Comparison of ENCODE assay signal across 12 cellular contexts in the genomic region with DNA sequence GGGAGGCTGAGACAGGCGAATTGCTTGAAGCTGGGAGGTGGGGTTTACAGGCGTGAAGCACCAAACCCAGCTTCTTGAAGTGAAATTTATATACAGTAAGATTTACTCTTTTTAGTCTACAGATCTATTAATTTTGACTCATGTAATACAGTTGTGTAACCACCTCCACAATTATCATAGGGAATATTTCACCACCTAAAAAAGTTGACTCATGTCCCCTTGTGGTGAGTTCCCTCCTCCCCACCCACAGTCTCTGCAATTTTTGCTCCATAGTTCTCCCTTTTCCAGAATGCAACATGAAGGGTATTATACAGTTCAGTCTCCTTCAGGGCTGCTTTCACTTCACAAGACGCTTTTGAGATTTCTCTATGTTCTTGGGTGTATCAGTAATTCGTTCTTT.
DNase-seq lines count a peak whose midpoint lies in the region; ATAC-seq, FAIRE-seq and TF ChIP-seq lines count a peak whose summit lies in the region.
"Had no signal": no experiment of that assay in that cellular context is flagged by ENCODE, and none has a peak within 500 bp of the region (broad histone marks: within the 10 kb centered on the region; RNA-seq: fewer than 3 reads in every experiment).

No MANE protein-coding gene starts in this region.

- WGBS in mesenchymal stem cell, result no CpG with 5 or more reads among the region's 4 CpGs

- H3K4me1 ChIP-seq in Loucy (ENCODE audit: insufficient read depth, low read length, poor library complexity, severe bottlenecking), result peaks cover 32% of the 10 kb centered on the region
- H3K4me1 ChIP-seq in astrocyte (ENCODE audit: insufficient read depth, low read length), result no peaks in the 10 kb centered on the region
- peaks cover 2% of the 10 kb centered on the region for H3K4me1 ChIP-seq in mesenchymal stem cell (ENCODE audit: control insufficient read depth, insufficient read depth, low read depth, low read length)

- H4K8ac ChIP-seq in mesenchymal stem cell (ENCODE audit: low read length), result no peak overlapping the region

- H3K4me3 Mint-ChIP-seq in CD14-positive monocyte (peak overlapping the region; percentile 65 to 81), astrocyte (ENCODE audit: unreplicated experiment) (no peak overlapping the region)
- H3K4me3 Mint-ChIP-seq: activated CD8-positive, alpha-beta T cell treated with anti-CD3 and anti-CD28 coated beads for 36 hours had no signal

- H3K9me3 Mint-ChIP-seq in CD14-positive monocyte (no peaks in the 10 kb centered on the region), astrocyte (ENCODE audit: unreplicated experiment) (no peaks in the 10 kb centered on the region)
- H3K9me3 Mint-ChIP-seq: activated CD8-positive, alpha-beta T cell treated with anti-CD3 and anti-CD28 coated beads for 36 hours; naive thymus-derived CD8-positive, alpha-beta T cell had no signal

- H3K14ac ChIP-seq in mesenchymal stem cell (ENCODE audit: low read length in 2 of 2), result no peak overlapping the region

- H4K20me1 ChIP-seq in Loucy (ENCODE audit: insufficient read depth, low read length, poor library complexity, severe bottlenecking), result no peaks in the 10 kb centered on the region
- no peaks in the 10 kb centered on the region for H4K20me1 ChIP-seq in astrocyte (ENCODE audit: insufficient read depth, low read length)

- H3K9me2 ChIP-seq in Loucy (replicated peaks; ENCODE audit: low read depth, low read length), result no peaks in the 10 kb centered on the region

- H3K23ac ChIP-seq in mesenchymal stem cell (ENCODE audit: low read length in 2 of 2), result no peak overlapping the region

- H3K36me3 Mint-ChIP-seq in CD14-positive monocyte (no peaks in the 10 kb centered on the region), astrocyte (ENCODE audit: low read depth, unreplicated experiment) (no peaks in the 10 kb centered on the region)
- H3K36me3 Mint-ChIP-seq: naive thymus-derived CD8-positive, alpha-beta T cell had no signal

- H3K4me3 ChIP-seq in Loucy (ENCODE audit: low read length, poor library complexity, severe bottlenecking) (peak overlapping the region; percentile 66), astrocyte (ENCODE audit: insufficient read depth, low read depth, low read length) (no peak overlapping the region), mesenchymal stem cell (ENCODE audit: insufficient read depth in 1 of 2, low read depth in 1 of 2, low read length in 2 of 2) (no peak overlapping the region)

- ATAC-seq in SK-N-SH treated with all-trans-retinoic acid at 6 μM for 48 hours, result no peak
- ATAC-seq in HG03280 (IDR thresholded peaks at IDR 0.05; ENCODE audit: unreplicated experiment), result no peak
- ATAC-seq in GM18520 (IDR thresholded peaks at IDR 0.05; ENCODE audit: unreplicated experiment), result no peak

- peak; percentile 15 for TF ChIP-seq CTCF in CD14-positive monocyte (IDR thresholded peaks at IDR 0.05)
- TF ChIP-seq CTCF in Loucy (conservative IDR thresholded peaks at IDR 0.05; ENCODE audit: low read length), result peak; percentile 24; the same call in 1 of the 2 replicates
- no peak for TF ChIP-seq CTCF in astrocyte (IDR thresholded peaks at IDR 0.05; ENCODE audit: insufficient read depth, low read depth, low read length)

- intact Hi-C loops in CD14-positive monocyte (cut with micrococcal nuclease), result loop anchor here in 1 of 2 donors (1.0 to 5.0 kb wide), 4 partner anchors 9 to 66 kb away; no protein-coding TSS in a partner anchor

- H3K9ac ChIP-seq in Loucy (ENCODE audit: low read depth, low read length, poor library complexity, severe bottlenecking) (peak overlapping the region; percentile 65), astrocyte (ENCODE audit: low read length) (no peak overlapping the region), mesenchymal stem cell (ENCODE audit: low read length) (no peak overlapping the region)

- no peak overlapping the region for H2BK120ac ChIP-seq in mesenchymal stem cell (ENCODE audit: low read depth, low read length)

- H3F3A ChIP-seq in Loucy (ENCODE audit: low read depth), result peaks cover 6% of the 10 kb centered on the region; the same call in 1 of the 2 replicates

- FAIRE-seq in astrocyte (lab: Jason Lieb, UNC), result no peak

- no peak overlapping the region for H4K91ac ChIP-seq in mesenchymal stem cell (ENCODE audit: low read length)

- DNase-seq in CD14-positive monocyte (ENCODE audit: low spot score) (peak; percentile 72), astrocyte (ENCODE audit: low read depth) (peak; percentile 44), mesenchymal stem cell (peak; percentile 30), NCI-H1048 (lab: John Stamatoyannopoulos, UW) (no peak)
- DNase-seq: activated CD8-positive, alpha-beta T cell treated with anti-CD3 and anti-CD28 coated beads for 36 hours; naive thymus-derived CD8-positive, alpha-beta T cell; NCI-H1417; stimulated activated CD4-positive, alpha-beta T cell treated with anti-CD3 and anti-CD28 coated beads, Interleukin-2, amount 100 ng/mL, for 24 hours had no signal

- H3K79me2 ChIP-seq in Loucy (ENCODE audit: insufficient read depth, low read length), result no peaks in the 10 kb centered on the region
- H3K79me2 ChIP-seq in astrocyte (ENCODE audit: insufficient read depth, low read length), result no peaks in the 10 kb centered on the region

- H3K27ac Mint-ChIP-seq in CD14-positive monocyte (peak overlapping the region; percentile 98 to 100 (median 99)), astrocyte (ENCODE audit: unreplicated experiment) (no peak overlapping the region)

- peaks cover 0 to 1% (median 0%) of the 10 kb centered on the region in 3 donors for H3K27me3 Mint-ChIP-seq in CD14-positive monocyte (ENCODE audit: low read depth in 3 of 3)
- no peaks in the 10 kb centered on the region for H3K27me3 Mint-ChIP-seq in astrocyte (ENCODE audit: low read depth, unreplicated experiment)
- H3K27me3 Mint-ChIP-seq: activated CD8-positive, alpha-beta T cell treated with anti-CD3 and anti-CD28 coated beads for 36 hours; naive thymus-derived CD8-positive, alpha-beta T cell had no signal

- H3K36me3 ChIP-seq in Loucy (ENCODE audit: insufficient read depth, low read length), result no peaks in the 10 kb centered on the region
- H3K36me3 ChIP-seq in astrocyte (ENCODE audit: insufficient read depth, low read length), result no peaks in the 10 kb centered on the region
- H3K36me3 ChIP-seq in mesenchymal stem cell (ENCODE audit: control insufficient read depth in 1 of 2, insufficient read depth in 2 of 2, low read depth in 1 of 2, low read length in 2 of 2), result no peaks in the 10 kb centered on the region

- H3K4me2 ChIP-seq in Loucy (ENCODE audit: low read depth, low read length, poor library complexity, severe bottlenecking) (peak overlapping the region; percentile 64), astrocyte (ENCODE audit: low read length) (no peak overlapping the region), mesenchymal stem cell (ENCODE audit: low read length, poor library complexity, severe bottlenecking) (no peak overlapping the region)

- no peak overlapping the region for H3K4ac ChIP-seq in mesenchymal stem cell (ENCODE audit: low read depth in 1 of 2, low read length in 2 of 2)

- H3K79me1 ChIP-seq in mesenchymal stem cell (replicated peaks; ENCODE audit: low read length, poor library complexity, severe bottlenecking), result no peaks in the 10 kb centered on the region

- no peak overlapping the region for H3K27ac ChIP-seq in astrocyte (ENCODE audit: low read depth, low read length)
- no peak overlapping the region for H3K27ac ChIP-seq in mesenchymal stem cell (ENCODE audit: low read length, poor library complexity, severe bottlenecking)

- H3K4me1 Mint-ChIP-seq in CD14-positive monocyte, result peaks cover 59% of the 10 kb centered on the region
- peaks cover 10% of the 10 kb centered on the region for H3K4me1 Mint-ChIP-seq in astrocyte (ENCODE audit: low read depth, unreplicated experiment)

- no peak overlapping the region for H2BK12ac ChIP-seq in mesenchymal stem cell (ENCODE audit: low read length in 2 of 2)

- no peak overlapping the region for H2AK5ac ChIP-seq in mesenchymal stem cell (ENCODE audit: low read length, severe bottlenecking)

- H2AFZ ChIP-seq in Loucy (ENCODE audit: low read length) (peak overlapping the region; percentile 73; the same call in 1 of the 2 replicates), astrocyte (ENCODE audit: low read depth, low read length) (no peak overlapping the region), mesenchymal stem cell (ENCODE audit: low read depth, low read length) (no peak overlapping the region)

- H3K9me3 ChIP-seq in Loucy (ENCODE audit: insufficient read depth, low read depth, low read length) (no peaks in the 10 kb centered on the region), astrocyte (ENCODE audit: insufficient read depth, low read depth, low read length) (no peaks in the 10 kb centered on the region), mesenchymal stem cell (ENCODE audit: control insufficient read depth, low read length) (no peaks in the 10 kb centered on the region)

- H2BK5ac ChIP-seq in mesenchymal stem cell (ENCODE audit: low read depth, low read length, poor library complexity, severe bottlenecking), result no peak overlapping the region

- H3K18ac ChIP-seq in mesenchymal stem cell (ENCODE audit: low read depth in 1 of 2, low read length in 2 of 2), result no peak overlapping the region

- H2BK15ac ChIP-seq in mesenchymal stem cell (ENCODE audit: low read depth, poor library complexity, severe bottlenecking), result no peak overlapping the region

- H3K27me3 ChIP-seq in Loucy (ENCODE audit: insufficient read depth, low read length, poor library complexity, severe bottlenecking) (no peaks in the 10 kb centered on the region), astrocyte (ENCODE audit: insufficient read depth, low read length) (no peaks in the 10 kb centered on the region), mesenchymal stem cell (ENCODE audit: control insufficient read depth in 1 of 2, insufficient read depth in 1 of 2, low read length in 2 of 2) (no peaks in the 10 kb centered on the region)

TF ChIP-seq in SK-N-SH treated with all-trans-retinoic acid at 6 μM for 48 hours, 23 proteins besides CTCF, POLR2A, EP300 and RAD21 (continues in another document):
- TF ChIP-seq ARNTL (CRISPR knock-in tag; IDR thresholded peaks at IDR 0.05; ENCODE audit: borderline replicate concordance, low read depth) (no peak), ZNF70 (CRISPR knock-in tag; IDR thresholded peaks at IDR 0.05) (no peak), ISL1 (CRISPR knock-in tag; IDR thresholded peaks at IDR 0.05) (no peak)
- TF ChIP-seq, protein P1, sequence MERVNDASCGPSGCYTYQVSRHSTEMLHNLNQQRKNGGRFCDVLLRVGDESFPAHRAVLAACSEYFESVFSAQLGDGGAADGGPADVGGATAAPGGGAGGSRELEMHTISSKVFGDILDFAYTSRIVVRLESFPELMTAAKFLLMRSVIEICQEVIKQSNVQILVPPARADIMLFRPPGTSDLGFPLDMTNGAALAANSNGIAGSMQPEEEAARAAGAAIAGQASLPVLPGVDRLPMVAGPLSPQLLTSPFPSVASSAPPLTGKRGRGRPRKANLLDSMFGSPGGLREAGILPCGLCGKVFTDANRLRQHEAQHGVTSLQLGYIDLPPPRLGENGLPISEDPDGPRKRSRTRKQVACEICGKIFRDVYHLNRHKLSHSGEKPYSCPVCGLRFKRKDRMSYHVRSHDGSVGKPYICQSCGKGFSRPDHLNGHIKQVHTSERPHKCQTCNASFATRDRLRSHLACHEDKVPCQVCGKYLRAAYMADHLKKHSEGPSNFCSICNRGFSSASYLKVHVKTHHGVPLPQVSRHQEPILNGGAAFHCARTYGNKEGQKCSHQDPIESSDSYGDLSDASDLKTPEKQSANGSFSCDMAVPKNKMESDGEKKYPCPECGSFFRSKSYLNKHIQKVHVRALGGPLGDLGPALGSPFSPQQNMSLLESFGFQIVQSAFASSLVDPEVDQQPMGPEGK (CRISPR knock-in tag; IDR thresholded peaks at IDR 0.05; ENCODE audit: borderline replicate concordance), result no peak
